Comparison of ENCODE assay signal across 8 cellular contexts in the genomic region with DNA sequence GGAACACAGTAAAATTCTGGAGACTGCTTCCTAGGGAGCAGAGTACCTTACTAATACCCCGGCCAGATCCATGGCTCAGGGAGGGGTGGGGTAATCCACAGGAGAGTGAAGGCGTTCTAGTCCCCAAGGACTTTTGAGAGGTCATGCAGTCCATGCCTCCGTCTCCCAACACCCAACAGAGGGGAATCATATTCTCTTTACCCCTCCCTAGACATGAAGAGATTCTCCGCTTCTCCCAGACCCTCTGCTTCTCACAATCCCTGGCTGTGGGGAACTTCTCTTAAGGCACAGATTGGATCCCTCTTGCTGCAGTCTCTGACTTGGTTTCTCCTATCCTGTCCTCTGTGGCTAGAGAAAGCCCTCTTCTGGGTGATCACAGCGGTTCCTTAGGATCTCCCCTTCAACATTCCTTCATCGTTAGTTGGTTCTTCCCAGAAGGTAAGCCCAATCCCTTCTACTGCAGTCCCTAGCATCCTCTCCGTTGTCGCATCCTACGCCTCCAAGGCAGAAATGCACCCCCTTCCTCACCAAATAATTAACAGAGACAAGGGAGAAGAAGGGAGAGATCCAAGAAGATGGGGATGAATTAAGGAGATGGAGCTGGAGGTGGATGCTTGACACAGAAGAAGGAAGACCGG. TPM values are rescaled to one million over a fixed set of nuclear protein-coding genes. Genes with fewer than 3 reads are reported as not detected.
DNase-seq lines count a peak whose midpoint lies in the region; ATAC-seq and TF ChIP-seq lines count a peak whose summit lies in the region.

No MANE protein-coding gene starts in this region.

- no peaks in the 10 kb centered on the region for H3K36me3 Mint-ChIP-seq in CD8-positive, alpha-beta memory T cell
- no peaks in the 10 kb centered on the region for H3K36me3 Mint-ChIP-seq in endodermal cell (ENCODE audit: low read depth)

- no peaks in the 10 kb centered on the region for H3K9me3 Mint-ChIP-seq in CD8-positive, alpha-beta memory T cell
- H3K9me3 Mint-ChIP-seq in endodermal cell: no peaks in the 10 kb centered on the region

- no peak for TF ChIP-seq CTCF in endodermal cell (conservative IDR thresholded peaks at IDR 0.05)
- no peak for TF ChIP-seq CTCF in neutrophil (IDR thresholded peaks at IDR 0.05)

- WGBS in endodermal cell (ENCODE audit: insufficient coverage in 1 of 2, insufficient read length in 1 of 2), 2 experiments: 50 to 53% methylated on average over 4 to 7 of the region's 10 CpGs

- peak overlapping the region; percentile 20 for H3K27ac ChIP-seq in CD8-positive, alpha-beta memory T cell (ENCODE audit: low read depth, low read length)
- H3K27ac ChIP-seq in endodermal cell (ENCODE audit: low read depth, low read length) (no peak overlapping the region), neutrophil (no peak overlapping the region)

- peaks cover 0 to 4% of the 10 kb centered on the region in 2 donors for H3K27me3 Mint-ChIP-seq in CD8-positive, alpha-beta memory T cell
- peaks cover 33% of the 10 kb centered on the region for H3K27me3 Mint-ChIP-seq in endodermal cell (ENCODE audit: insufficient read depth)

- H3K9ac ChIP-seq in endodermal cell (ENCODE audit: extremely low read depth, low read length, poor library complexity, severe bottlenecking): peak overlapping the region; percentile 72

- ATAC-seq in HG03175 (IDR thresholded peaks at IDR 0.05; ENCODE audit: unreplicated experiment) (no peak), HG03196 (IDR thresholded peaks at IDR 0.05; ENCODE audit: unreplicated experiment) (no peak)

- H3K36me3 ChIP-seq in CD8-positive, alpha-beta memory T cell (ENCODE audit: insufficient read depth, low read length): no peaks in the 10 kb centered on the region
- H3K36me3 ChIP-seq in endodermal cell (ENCODE audit: control insufficient read depth, insufficient read depth, low read length) (peaks cover 5% of the 10 kb centered on the region), neutrophil (no peaks in the 10 kb centered on the region)

- in situ Hi-C loops in KBM-7 (cut with MboI; ENCODE audit: low pct_unique_long_range_greater_than_20kb, low sequenced_read_pairs): no loop called here

- H3K27ac Mint-ChIP-seq in CD8-positive, alpha-beta memory T cell: peak overlapping the region in 7 of 8 donors; percentile 38 to 89 (median 87)
- H3K27ac Mint-ChIP-seq in endodermal cell: no peak overlapping the region

- H3K4me3 Mint-ChIP-seq in CD8-positive, alpha-beta memory T cell: peak overlapping the region; percentile 73 to 92 (median 78)
- peak overlapping the region; percentile 69 for H3K4me3 Mint-ChIP-seq in endodermal cell

- peaks cover 52 to 69% (median 65%) of the 10 kb centered on the region in 3 donors for H3K4me1 Mint-ChIP-seq in CD8-positive, alpha-beta memory T cell
- H3K4me1 Mint-ChIP-seq in endodermal cell: peaks cover 21% of the 10 kb centered on the region

- no peaks in the 10 kb centered on the region for H3K27me3 ChIP-seq in CD8-positive, alpha-beta memory T cell (ENCODE audit: insufficient read depth, low read length, poor library complexity, severe bottlenecking)
- H3K27me3 ChIP-seq in endodermal cell (ENCODE audit: control insufficient read depth, insufficient read depth, low read length, poor library complexity, severe bottlenecking): peaks cover 14% of the 10 kb centered on the region
- peaks cover 26% of the 10 kb centered on the region for H3K27me3 ChIP-seq in neutrophil

- CTCF ChIA-PET in CD8-positive, alpha-beta memory T cell (lab: Charles Lee): interaction anchor here (0.6 to 1.6 kb wide), 10 partner anchors 8 to 892 kb away, joined by 3 to 7 read pairs (median 4); no protein-coding TSS in a partner anchor

- POLR2A ChIA-PET in CD8-positive, alpha-beta memory T cell (lab: Charles Lee): interaction anchor here (1.4 kb wide), 1 partner anchor 84 kb away, joined by 4 read pairs; a partner anchor contains a TSS

- H3K4me3 ChIP-seq in CD8-positive, alpha-beta memory T cell (ENCODE audit: low read length): peak overlapping the region; percentile 73
- peak overlapping the region; percentile 95 for H3K4me3 ChIP-seq in endodermal cell (ENCODE audit: low read length)
- H3K4me3 ChIP-seq in neutrophil (ENCODE audit: low read depth in 1 of 2, low read length in 1 of 2): peak overlapping the region; percentile 63 to 79

- DNase-seq in CD8-positive, alpha-beta memory T cell: no peak
- peak; percentile 65 for DNase-seq in NCI-H82 (lab: John Stamatoyannopoulos, UW)
- peak; percentile 48 for DNase-seq in endodermal cell
- DNase-seq in KBM-7: no peak
- DNase-seq in GM19238 (ENCODE audit: insufficient read length, low spot score): no peak

- no peaks in the 10 kb centered on the region for H3K9me3 ChIP-seq in CD8-positive, alpha-beta memory T cell (ENCODE audit: low read length)
- no peaks in the 10 kb centered on the region for H3K9me3 ChIP-seq in endodermal cell (ENCODE audit: control insufficient read depth, low read length)
- no peaks in the 10 kb centered on the region for H3K9me3 ChIP-seq in neutrophil

- H3K4me1 ChIP-seq in CD8-positive, alpha-beta memory T cell (ENCODE audit: insufficient read depth, low read length): peaks cover 47% of the 10 kb centered on the region
- H3K4me1 ChIP-seq in endodermal cell (ENCODE audit: control insufficient read depth, insufficient read depth, low read length) (no peaks in the 10 kb centered on the region), neutrophil (ENCODE audit: control insufficient read depth in 1 of 2, insufficient read depth in 1 of 2, low read depth in 1 of 2, low read length in 1 of 2) (peaks cover 41 to 45% of the 10 kb centered on the region in 2 experiments)

RNA-seq across cellular contexts. Expression of a gene that starts 0.6 kb away (rescaled TPM):
- total RNA-seq in CD8-positive, alpha-beta memory T cell: 1 to 10 TPM; 8.2 to 10.0 TPM
- polyA plus RNA-seq in CD8-positive, alpha-beta memory T cell: 1.7 TPM
- 10 to 100 TPM; 31.8 to 43.3 TPM for total RNA-seq in endodermal cell
- polyA plus RNA-seq in endodermal cell (2013, experiment 1 of 2): 41.5 TPM
- polyA plus RNA-seq in endodermal cell (2013, experiment 2 of 2): 36.6 TPM

RNA-seq across cellular contexts. Expression of a gene that starts 4.3 kb away (rescaled TPM):
- 1 to 10 TPM; 6.0 to 7.2 TPM for total RNA-seq in CD8-positive, alpha-beta memory T cell
- 5.3 TPM for polyA plus RNA-seq in CD8-positive, alpha-beta memory T cell
- total RNA-seq in endodermal cell: 10 to 100 TPM; 17.0 to 34.2 TPM
- 50.9 TPM for polyA plus RNA-seq in endodermal cell (2013, experiment 1 of 2)
- polyA plus RNA-seq in endodermal cell (2013, experiment 2 of 2): 41.8 TPM

RNA-seq across cellular contexts. Expression of a gene that starts 46.6 kb away (rescaled TPM):
- total RNA-seq in CD8-positive, alpha-beta memory T cell: 10 to 100 TPM; 22.7 to 23.1 TPM
- polyA plus RNA-seq in CD8-positive, alpha-beta memory T cell: 11.4 TPM
- 10 to 100 TPM; 27.1 to 37.4 TPM for total RNA-seq in endodermal cell
- 34.9 TPM for polyA plus RNA-seq in endodermal cell (2013, experiment 1 of 2)
- 38.0 TPM for polyA plus RNA-seq in endodermal cell (2013, experiment 2 of 2)

Comparison
In these comparisons a context has a peak if more than half of its experiments do, and no peak if none do; other contexts are left out.
1. DNase-seq: peak in NCI-H82 (single experiment) and endodermal cell (single experiment); none in CD8-positive, alpha-beta memory T cell (0 of 5), KBM-7 (single experiment) and GM19238 (single experiment).
2. Peak in every context shown above with its lines, with median percentiles within 50 percentile points of each other: H3K4me3 ChIP-seq.